Comparison of ENCODE assay signal across 18 cellular contexts in the genomic region with DNA sequence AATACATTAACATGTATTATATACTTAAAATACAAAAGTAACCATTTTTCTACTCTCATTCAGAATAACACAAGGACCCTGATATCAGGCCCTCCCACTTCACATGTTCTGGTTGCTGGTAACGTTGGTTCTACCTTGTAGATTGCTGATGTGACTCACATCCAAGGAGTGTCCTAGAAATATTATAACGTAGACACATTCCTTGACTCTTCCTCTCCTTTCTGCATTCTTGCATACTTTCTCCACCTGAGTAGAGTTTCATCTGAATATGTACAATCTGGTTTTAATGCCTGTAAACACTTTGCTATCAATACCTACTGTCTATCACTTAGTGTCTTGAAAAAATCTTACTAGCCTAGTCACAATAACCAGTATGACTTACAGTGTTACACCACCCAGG.
"Had no signal": no experiment of that assay in that cellular context is flagged by ENCODE, and none has a peak within 500 bp of the region (broad histone marks: within the 10 kb centered on the region; RNA-seq: fewer than 3 reads in every experiment).

No MANE protein-coding gene starts in this region.

- H3K36me3 ChIP-seq: esophagus squamous epithelium, neutrophil, right lobe of liver, tibial artery had no signal

- H3K4me1 ChIP-seq: esophagus squamous epithelium, psoas muscle, tibial artery had no signal

- DNase-seq: effector CD4-positive, alpha-beta T cell; endodermal cell; esophagus squamous epithelium; foreskin melanocyte; head of caudate nucleus; mucosa of descending colon; naive thymus-derived CD8-positive, alpha-beta T cell; psoas muscle; retina; right lobe of liver; stimulated activated CD4-positive, alpha-beta T cell treated with anti-CD3 and anti-CD28 coated beads, Interleukin-4, amount 100 ng/mL, for 24 hours; tibial artery had no signal

- H3K36me3 Mint-ChIP-seq: stimulated activated memory B cell treated with anti-CD40 and anti-IgM and Interleukin-4, amounts not matched to agents 10 μg/mL and 1 μg/mL and 100 μg/mL, for 72 hours had no signal

- H3K9me3 ChIP-seq: esophagus squamous epithelium, neutrophil, psoas muscle, right lobe of liver, tibial artery had no signal

- ATAC-seq: left lobe of liver; mucosa of descending colon; naive thymus-derived CD8-positive, alpha-beta T cell; psoas muscle; right lobe of liver; stimulated activated memory B cell treated with anti-CD40 and anti-IgM and Interleukin-4, amounts not matched to agents 10 μg/mL and 1 μg/mL and 100 μg/mL, for 72 hours had no signal

- H3K27ac ChIP-seq: coronary artery, esophagus squamous epithelium, hepatocyte, neutrophil, psoas muscle, right lobe of liver, tibial artery had no signal

- H3K4me1 Mint-ChIP-seq: endodermal cell; naive thymus-derived CD8-positive, alpha-beta T cell; stimulated activated memory B cell treated with anti-CD40 and anti-IgM and Interleukin-4, amounts not matched to agents 10 μg/mL and 1 μg/mL and 100 μg/mL, for 72 hours had no signal

- H3K4me3 Mint-ChIP-seq: endodermal cell; naive thymus-derived CD8-positive, alpha-beta T cell; stimulated activated memory B cell treated with anti-CD40 and anti-IgM and Interleukin-4, amounts not matched to agents 10 μg/mL and 1 μg/mL and 100 μg/mL, for 72 hours; stimulated activated naive CD8-positive, alpha-beta T cell treated with anti-CD3 and anti-CD28 coated beads, Interleukin-15, Interleukin-2, amounts not matched to agents 100 ng/mL and 50 ng/mL, for 24 hours had no signal

- H3K9me3 Mint-ChIP-seq: stimulated activated naive CD8-positive, alpha-beta T cell treated with anti-CD3 and anti-CD28 coated beads, Interleukin-15, Interleukin-2, amounts not matched to agents 100 ng/mL and 50 ng/mL, for 24 hours had no signal

- H3K4me3 ChIP-seq: coronary artery, esophagus squamous epithelium, hepatocyte, mucosa of descending colon, psoas muscle, right lobe of liver, tibial artery had no signal

- H3K27me3 ChIP-seq: esophagus squamous epithelium, hepatocyte, neutrophil, right lobe of liver, tibial artery had no signal
